In the genomic region with DNA sequence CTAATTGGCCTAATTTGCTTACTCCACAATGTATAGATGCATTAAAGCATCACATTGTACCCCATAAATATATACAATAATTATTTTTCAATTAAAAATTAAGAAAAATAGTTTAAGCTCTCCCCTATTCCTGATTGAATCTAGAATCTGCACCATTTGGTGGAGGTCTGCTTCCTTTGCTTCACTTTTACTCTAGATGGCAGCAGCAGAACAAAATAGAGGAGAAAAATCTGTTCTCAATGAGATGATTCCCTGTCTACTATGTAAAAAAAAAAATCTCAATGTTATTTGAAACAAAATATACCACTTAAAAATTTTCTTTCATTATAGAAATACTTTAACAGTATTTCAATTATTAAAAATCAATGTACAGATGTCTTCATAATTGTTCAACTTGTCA, we compare ENCODE assay signal across 8 cellular contexts.
DNase-seq lines count a peak whose midpoint lies in the region; ATAC-seq and TF ChIP-seq lines count a peak whose summit lies in the region.

No MANE protein-coding gene starts in this region.

- H2AFZ ChIP-seq in PC-3 (ENCODE audit: low read length) (no peak overlapping the region), hepatocyte (no peak overlapping the region)

- H3K4me3 ChIP-seq in BE2C (ENCODE audit: low read depth, low read length) (no peak overlapping the region), PC-3 (ENCODE audit: low read length) (no peak overlapping the region), hepatocyte (no peak overlapping the region)

- no TSS peak for BruUV-seq in PC-3 (replicated peaks; lab: Mats Ljungman, UMichigan)

- DNase-seq in BE2C (no peak), PC-3 (peak; percentile 52), hepatocyte (ENCODE audit: low spot score) (peak; percentile 27), cortex of kidney (lab: John Stamatoyannopoulos, UW) (no peak), 8988T (no peak)

- peak; percentile 70 for TF ChIP-seq CTCF in BE2C (IDR thresholded peaks at IDR 0.05; ENCODE audit: low read depth, low read length)
- TF ChIP-seq CTCF in PC-3 (conservative IDR thresholded peaks at IDR 0.05; ENCODE audit: low read depth, low read length), result peak; percentile 60
- TF ChIP-seq CTCF in hepatocyte (IDR thresholded peaks at IDR 0.05; ENCODE audit: poor library complexity), result peak; percentile 75

- no peaks in the 10 kb centered on the region for H3K9me3 ChIP-seq in BE2C
- no peaks in the 10 kb centered on the region for H3K9me3 ChIP-seq in PC-3 (ENCODE audit: low read length)
- no peaks in the 10 kb centered on the region for H3K9me3 ChIP-seq in hepatocyte (ENCODE audit: low read depth)

- H3F3A ChIP-seq in PC-3 (ENCODE audit: low read length, unreplicated experiment), result no peaks in the 10 kb centered on the region

- no peak overlapping the region for H3K9ac ChIP-seq in PC-3 (ENCODE audit: low read length)

- H3K36me3 ChIP-seq in BE2C (no peaks in the 10 kb centered on the region), PC-3 (ENCODE audit: low read depth, low read length) (no peaks in the 10 kb centered on the region), hepatocyte (replicated peaks; ENCODE audit: insufficient read depth, low read depth) (no peaks in the 10 kb centered on the region)

- H3K4me2 ChIP-seq in PC-3 (ENCODE audit: low read length), result no peak overlapping the region
- no peak overlapping the region for H3K4me2 ChIP-seq in hepatocyte

- H3K9me2 ChIP-seq in PC-3 (replicated peaks; ENCODE audit: low read length) (no peaks in the 10 kb centered on the region), hepatocyte (replicated peaks; ENCODE audit: insufficient read depth) (no peaks in the 10 kb centered on the region)

- H3K27ac ChIP-seq in PC-3 (ENCODE audit: low read length) (no peak overlapping the region), hepatocyte (no peak overlapping the region)

- CTCF ChIA-PET in PC-3 (lab: Charles Lee), result interaction anchor here (0.6 to 1.0 kb wide), 2 partner anchors 407 to 1499 kb away, joined by 3 read pairs; no protein-coding TSS in a partner anchor

- no peaks in the 10 kb centered on the region for H3K27me3 ChIP-seq in BE2C
- H3K27me3 ChIP-seq in PC-3 (ENCODE audit: low read length), result peaks cover 21% of the 10 kb centered on the region
- H3K27me3 ChIP-seq in hepatocyte, result no peaks in the 10 kb centered on the region

- H3K4me1 ChIP-seq in BE2C (peaks cover 3% of the 10 kb centered on the region; the same call in 1 of the 2 replicates), PC-3 (ENCODE audit: insufficient read depth, low read length) (no peaks in the 10 kb centered on the region), hepatocyte (ENCODE audit: insufficient read depth) (no peaks in the 10 kb centered on the region)

- H3K79me2 ChIP-seq in PC-3 (ENCODE audit: low read length), result no peaks in the 10 kb centered on the region
- no peaks in the 10 kb centered on the region for H3K79me2 ChIP-seq in hepatocyte

- intact Hi-C loops in PC-3 (cut with micrococcal nuclease), result loop anchor here (2.0 to 10.0 kb wide), 5 partner anchors 182 to 1882 kb away; a partner anchor contains a TSS

- H4K20me1 ChIP-seq in PC-3 (ENCODE audit: low read length) (no peaks in the 10 kb centered on the region), hepatocyte (ENCODE audit: insufficient read depth, poor library complexity, severe bottlenecking) (no peaks in the 10 kb centered on the region)

- POLR2A ChIA-PET in PC-3 (lab: Charles Lee; ENCODE audit: unreplicated experiment), result no interaction called here

- ATAC-seq in HG02885 (IDR thresholded peaks at IDR 0.05; ENCODE audit: poor library complexity, unreplicated experiment) (peak; percentile 64), PC-3 (peak; percentile 72), HG03039 (IDR thresholded peaks at IDR 0.05; ENCODE audit: unreplicated experiment) (no peak), HG03521 (IDR thresholded peaks at IDR 0.05; ENCODE audit: unreplicated experiment) (no peak)

Comparison
In these comparisons a context has a peak if more than half of its experiments do, and no peak if none do; other contexts are left out.
1. DNase-seq: peak in PC-3 (single experiment) and hepatocyte (single experiment); none in BE2C (single experiment), cortex of kidney (single experiment) and 8988T (single experiment).
2. ATAC-seq: peak in HG02885 (single experiment) and PC-3 (single experiment); none in HG03039 (single experiment) and HG03521 (single experiment).
3. Peak in every context shown above with its lines, with median percentiles within 50 percentile points of each other: CTCF ChIP-seq.